ENCODE assay signal across 8 cellular contexts in the genomic region with DNA sequence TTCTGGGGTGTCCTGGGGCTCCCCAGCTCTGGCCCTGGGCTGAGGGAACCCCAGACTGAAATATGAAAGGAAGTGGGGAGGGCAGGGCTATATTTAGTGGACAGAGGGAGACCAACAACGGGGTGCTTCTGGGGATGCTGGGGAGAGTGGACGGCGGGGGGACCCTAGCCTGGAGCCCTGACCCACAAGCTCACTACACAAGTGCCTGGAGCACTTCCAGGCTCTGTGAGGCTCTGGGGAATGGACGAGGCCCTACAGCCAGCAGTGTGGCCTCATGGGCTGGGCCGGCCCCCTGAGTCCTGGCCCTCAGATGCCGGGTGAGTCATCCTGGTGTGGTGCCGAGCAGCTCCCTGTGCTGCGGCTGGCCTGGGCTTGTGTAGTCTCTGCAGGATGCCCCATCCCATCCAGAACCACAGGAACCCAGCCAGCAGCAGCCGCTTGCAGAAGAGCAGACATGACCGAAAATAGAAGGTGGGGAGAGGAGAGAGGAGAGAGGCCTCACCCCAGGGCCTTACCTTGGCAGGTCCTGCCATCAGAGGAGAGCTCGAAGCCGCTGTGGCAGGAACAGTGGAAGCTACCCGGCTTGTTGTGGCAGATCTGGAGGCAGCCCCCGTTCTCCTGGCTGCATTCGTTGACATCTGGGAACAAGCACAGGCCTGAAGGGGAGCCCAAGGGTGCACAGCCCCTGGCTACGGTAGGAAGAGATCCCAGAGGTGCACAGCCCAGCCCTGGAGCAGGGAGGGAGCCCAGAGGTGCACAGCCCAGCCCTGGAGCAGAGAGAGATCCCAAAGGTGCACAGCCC. TPM values are rescaled to one million over a fixed set of nuclear protein-coding genes. Genes with fewer than 3 reads are reported as not detected.
DNase-seq lines count a peak whose midpoint lies in the region; ATAC-seq, FAIRE-seq and TF ChIP-seq lines count a peak whose summit lies in the region.

No MANE protein-coding gene starts in this region.

- H3K36me3 ChIP-seq in keratinocyte (ENCODE audit: control insufficient read depth in 2 of 2, extremely low read depth in 1 of 2, insufficient read depth in 2 of 2, low read length in 2 of 2), result peaks cover 31 to 46% of the 10 kb centered on the region in 2 experiments

- peaks cover 54% of the 10 kb centered on the region for H3K4me1 ChIP-seq in keratinocyte (ENCODE audit: control insufficient read depth, extremely low read depth, insufficient read depth, low read length)

- peaks cover 34% of the 10 kb centered on the region for H3K4me1 Mint-ChIP-seq in stimulated activated memory B cell treated with anti-CD40 and anti-IgM and Interleukin-4, amounts not matched to agents 10 μg/mL and 1 μg/mL and 100 μg/mL, for 72 hours

- no peak for TF ChIP-seq CTCF in cardiac fibroblast (IDR thresholded peaks at IDR 0.05; ENCODE audit: low read depth, low read length)
- no peak for TF ChIP-seq CTCF in keratinocyte (optimal IDR thresholded peaks at IDR 0.05 in 1 of 3, IDR thresholded peaks at IDR 0.05 in 1 of 3, conservative IDR thresholded peaks at IDR 0.05 in 1 of 3; ENCODE audit: extremely low read depth in 1 of 3, insufficient read depth in 2 of 3, low read length in 3 of 3)

- peak overlapping the region; percentile 2 for H3K27ac Mint-ChIP-seq in stimulated activated memory B cell treated with anti-CD40 and anti-IgM and Interleukin-4, amounts not matched to agents 10 μg/mL and 1 μg/mL and 100 μg/mL, for 72 hours

- H3K4me3 ChIP-seq in cardiac fibroblast (replicated peaks in 1 of 2; ENCODE audit: low read depth in 2 of 2, low read length in 2 of 2), result peak overlapping the region; percentile 42 to 54
- peak overlapping the region; percentile 10 to 46 (median 14) for H3K4me3 ChIP-seq in keratinocyte (ENCODE audit: control insufficient read depth in 2 of 3, extremely low read depth in 1 of 3, insufficient read depth in 2 of 3, low read depth in 1 of 3, low read length in 3 of 3)

- no peaks in the 10 kb centered on the region for H3K9me3 ChIP-seq in keratinocyte (ENCODE audit: control insufficient read depth, low read depth, low read length)

- H2AFZ ChIP-seq in keratinocyte (ENCODE audit: control insufficient read depth, low read length), result no peak overlapping the region

- H3K27me3 ChIP-seq in keratinocyte (ENCODE audit: control insufficient read depth, extremely low read depth, insufficient read depth, low read length), result no peaks in the 10 kb centered on the region

- H3K27me3 Mint-ChIP-seq in stimulated activated memory B cell treated with anti-CD40 and anti-IgM and Interleukin-4, amounts not matched to agents 10 μg/mL and 1 μg/mL and 100 μg/mL, for 72 hours, result no peaks in the 10 kb centered on the region

- H4K20me1 ChIP-seq in keratinocyte (ENCODE audit: control insufficient read depth, extremely low read depth, insufficient read depth, low read length), result peaks cover 2% of the 10 kb centered on the region

- H3K4me2 ChIP-seq in keratinocyte (ENCODE audit: control insufficient read depth, extremely low read depth, insufficient read depth, low read depth, low read length), result peak overlapping the region; percentile 81

- H3K9me3 Mint-ChIP-seq in stimulated activated memory B cell treated with anti-CD40 and anti-IgM and Interleukin-4, amounts not matched to agents 10 μg/mL and 1 μg/mL and 100 μg/mL, for 72 hours, result peaks cover 5% of the 10 kb centered on the region

- H3K27ac ChIP-seq in keratinocyte (ENCODE audit: control insufficient read depth, insufficient read depth, low read length), result peak overlapping the region; percentile 98

- H3K9me1 ChIP-seq in keratinocyte (ENCODE audit: control insufficient read depth, extremely low read depth, insufficient read depth, low read length), result no peaks in the 10 kb centered on the region

- H3K9ac ChIP-seq in keratinocyte (ENCODE audit: control insufficient read depth, extremely low read depth, insufficient read depth, low read length), result peak overlapping the region; percentile 89

- peak; percentile 86 for DNase-seq in ELF-1 (ENCODE audit: low read depth, low spot score)
- DNase-seq in NCI-H2171 treated with DMSO at 0.1 percent for 48 hours (lab: John Stamatoyannopoulos, UW), result peak; percentile 83
- peak; percentile 98 for DNase-seq in cardiac fibroblast (ENCODE audit: low read depth in 2 of 2)
- DNase-seq in keratinocyte (ENCODE audit: low read depth, low spot score), result peak; percentile 98
- no peak for DNase-seq in activated CD4-positive, alpha-beta T cell treated with anti-CD3 and anti-CD28 coated beads for 1 hour

- ATAC-seq in stimulated activated memory B cell treated with anti-CD40 and anti-IgM and Interleukin-4, amounts not matched to agents 10 μg/mL and 1 μg/mL and 100 μg/mL, for 72 hours, result peak; percentile 2
- ATAC-seq in GM21529 (IDR thresholded peaks at IDR 0.05; ENCODE audit: unreplicated experiment), result no peak
- no peak for ATAC-seq in GM21737 (IDR thresholded peaks at IDR 0.05; ENCODE audit: unreplicated experiment)

- H3K36me3 Mint-ChIP-seq in stimulated activated memory B cell treated with anti-CD40 and anti-IgM and Interleukin-4, amounts not matched to agents 10 μg/mL and 1 μg/mL and 100 μg/mL, for 72 hours, result peaks cover 45% of the 10 kb centered on the region

- FAIRE-seq in keratinocyte (lab: Jason Lieb, UNC), result peak; percentile 76

- peaks cover 34% of the 10 kb centered on the region for H3K79me2 ChIP-seq in keratinocyte (ENCODE audit: control insufficient read depth, insufficient read depth, low read length)

- dilution Hi-C loops in keratinocyte (cut with MboI; ENCODE audit: extremely low pct_ligation_motif_present, low sequenced_read_pairs), result no loop called here

- no peak overlapping the region for H3K4me3 Mint-ChIP-seq in stimulated activated memory B cell treated with anti-CD40 and anti-IgM and Interleukin-4, amounts not matched to agents 10 μg/mL and 1 μg/mL and 100 μg/mL, for 72 hours

RNA-seq across cellular contexts. Expression of gene GAS6, which starts 26.1 kb away (rescaled TPM):
- 163 to 267 TPM (median 166 TPM) in 3 replicates for polyA plus RNA-seq in keratinocyte
- 97.3 TPM for polyA plus RNA-seq in keratinocyte (2011; ENCODE audit: low read depth)
- polyA plus RNA-seq in keratinocyte (2011; cell fraction: cytosol; rRNA removed), result 121 and 265 TPM in 2 replicates
- polyA plus RNA-seq in keratinocyte (2011; cell fraction: nucleus; rRNA removed), result 353 and 513 TPM in 2 replicates
- polyA plus RNA-seq in keratinocyte (2012; ENCODE audit: low replicate concordance), result 57.5 and 273 TPM in 2 replicates
- polyA minus RNA-seq in keratinocyte, result 77.0 to 179 TPM (median 83.9 TPM) in 3 replicates
- 246 TPM for polyA minus RNA-seq in keratinocyte (2011; cell fraction: cytosol; rRNA and poly(A)+ RNA removed)
- polyA minus RNA-seq in keratinocyte (2011; cell fraction: nucleus; rRNA and poly(A)+ RNA removed), result 176 and 206 TPM in 2 replicates
